In the genomic region with DNA sequence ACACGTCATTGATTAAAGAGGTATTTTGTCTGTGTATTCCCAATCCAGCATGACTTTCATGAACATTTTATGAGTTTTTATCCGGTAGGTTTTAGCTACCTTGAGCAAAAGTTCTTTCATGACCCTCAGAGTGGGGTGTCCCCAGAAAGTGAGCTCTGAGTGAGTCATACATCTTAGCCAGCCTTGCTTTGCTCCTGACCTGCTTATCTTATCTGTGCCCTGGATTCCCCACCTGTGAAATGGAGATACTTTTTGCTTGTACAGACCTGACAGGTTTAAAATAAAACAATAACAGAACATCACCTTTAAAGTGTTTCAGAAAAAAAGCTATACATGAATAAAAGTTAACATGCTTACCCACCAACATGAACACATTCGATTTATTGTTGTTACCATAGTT, we compare ENCODE assay signal across 33 cellular contexts.
"Had no signal": no experiment of that assay in that cellular context is flagged by ENCODE, and none has a peak within 500 bp of the region (broad histone marks: within the 10 kb centered on the region; RNA-seq: fewer than 3 reads in every experiment).

No MANE protein-coding gene starts in this region.

- H3K4me3 Mint-ChIP-seq: activated B cell treated with CpG ODN at 0.5 μM for 24 hours; activated CD8-positive, alpha-beta T cell treated with anti-CD3 and anti-CD28 coated beads for 36 hours; activated naive CD8-positive, alpha-beta T cell; activated T-cell treated with anti-CD3 and anti-CD28 coated beads, Interleukin-2, amount 50 U/mL, for 4 hours; activated T-helper 17 cell treated with anti-CD3 and anti-CD28 coated beads, Interleukin-2, amount 50 U/mL, for 72 hours; endodermal cell; T-helper 17 cell; T-helper 2 cell treated with Interferon-gamma antibody and Interleukin-4, amounts not matched to agents 5 μg/mL and 100 μg/mL, for 36 hours had no signal

- DNase-seq: activated B cell treated with CpG ODN at 0.5 μM for 24 hours; activated CD4-positive, alpha-beta T cell treated with anti-CD3 and anti-CD28 coated beads for 48 hours; activated CD4-positive, alpha-beta T cell treated with anti-CD3 and anti-CD28 coated beads, Interleukin-2, amount 50 U/mL, for 1 hour; activated CD4-positive, alpha-beta T cell treated with anti-CD3 and anti-CD28 coated beads, Interleukin-2, amount 50 U/mL, for 48 hours; activated CD8-positive, alpha-beta memory T cell treated with anti-CD3 and anti-CD28 coated beads for 24 hours; activated CD8-positive, alpha-beta T cell treated with anti-CD3 and anti-CD28 coated beads for 36 hours; activated effector memory CD4-positive, alpha-beta T cell treated with Interleukin-2 at 50 U/mL for 16 hours; activated gamma-delta T cell treated with Interleukin-2 at 50 U/mL for 16 hours; activated naive CD4-positive, alpha-beta T cell treated with anti-CD3 and anti-CD28 coated beads, Interleukin-2, amount 50 U/mL, for 16 hours; activated naive CD4-positive, alpha-beta T cell treated with Interleukin-2 at 50 U/mL for 16 hours; activated T-cell treated with anti-CD3 and anti-CD28 coated beads, Interleukin-2, amount 50 U/mL, for 4 hours; amniotic stem cell; anterior cingulate cortex; body of pancreas; central memory CD4-positive, alpha-beta T cell; cerebellar nuclear complex; colonic mucosa; effector memory CD4-positive, alpha-beta T cell; endodermal cell; foreskin fibroblast; gastrocnemius medialis; glutamatergic neuron; heart left ventricle; T-helper 1 cell; T-helper 17 cell; T1000; WERI-Rb-1 had no signal

- H3K4me1 ChIP-seq: body of pancreas, colonic mucosa, gastrocnemius medialis, heart left ventricle had no signal

- H3K9me3 ChIP-seq: body of pancreas, colonic mucosa, gastrocnemius medialis, heart left ventricle had no signal

- H3K27me3 ChIP-seq: body of pancreas, cardiac muscle cell, colonic mucosa, gastrocnemius medialis, heart left ventricle had no signal

- H3K27me3 Mint-ChIP-seq: activated B cell treated with CpG ODN at 0.5 μM for 24 hours; activated CD8-positive, alpha-beta T cell treated with anti-CD3 and anti-CD28 coated beads for 36 hours; activated naive CD8-positive, alpha-beta T cell; activated T-helper 17 cell treated with anti-CD3 and anti-CD28 coated beads, Interleukin-2, amount 50 U/mL, for 72 hours; T-helper 17 cell had no signal

- H3K27ac Mint-ChIP-seq: activated B cell treated with CpG ODN at 0.5 μM for 24 hours; activated CD8-positive, alpha-beta T cell treated with anti-CD3 and anti-CD28 coated beads for 36 hours; activated naive CD8-positive, alpha-beta T cell; activated T-helper 17 cell treated with anti-CD3 and anti-CD28 coated beads, Interleukin-2, amount 50 U/mL, for 72 hours; endodermal cell; T-helper 17 cell; T-helper 2 cell treated with Interferon-gamma antibody and Interleukin-4, amounts not matched to agents 5 μg/mL and 100 μg/mL, for 36 hours had no signal

- H3K4me1 Mint-ChIP-seq: activated B cell treated with CpG ODN at 0.5 μM for 24 hours; activated T-helper 17 cell treated with anti-CD3 and anti-CD28 coated beads, Interleukin-2, amount 50 U/mL, for 72 hours had no signal

- H3K27ac ChIP-seq: body of pancreas, cardiac muscle cell, colonic mucosa, gastrocnemius medialis, heart left ventricle, WERI-Rb-1 had no signal

- H3K36me3 Mint-ChIP-seq: activated naive CD8-positive, alpha-beta T cell had no signal

- H3K4me3 ChIP-seq: body of pancreas, cardiac muscle cell, colonic mucosa, gastrocnemius medialis, heart left ventricle had no signal

- H3K36me3 ChIP-seq: cardiac muscle cell, colonic mucosa, gastrocnemius medialis, heart left ventricle, WERI-Rb-1 had no signal

- ATAC-seq: activated CD4-positive, CD25-positive, alpha-beta regulatory T cell treated with anti-CD3 and anti-CD28 coated beads, Interleukin-2, amount 50 U/mL, for 24 hours; activated CD8-positive, alpha-beta T cell treated with anti-CD3 and anti-CD28 coated beads for 36 hours; activated T-cell treated with anti-CD3 and anti-CD28 coated beads, Interleukin-2, amount 50 U/mL, for 4 hours; activated T-helper 17 cell treated with anti-CD3 and anti-CD28 coated beads, Interleukin-2, amount 50 U/mL, for 72 hours; body of pancreas; esophagus mucosa; gastrocnemius medialis; heart left ventricle; T-helper 17 cell had no signal

- H3K9me3 Mint-ChIP-seq: activated B cell treated with CpG ODN at 0.5 μM for 24 hours; activated CD8-positive, alpha-beta T cell treated with anti-CD3 and anti-CD28 coated beads for 36 hours; endodermal cell; T-helper 2 cell treated with Interferon-gamma antibody and Interleukin-4, amounts not matched to agents 5 μg/mL and 100 μg/mL, for 36 hours had no signal
